In the genomic region with DNA sequence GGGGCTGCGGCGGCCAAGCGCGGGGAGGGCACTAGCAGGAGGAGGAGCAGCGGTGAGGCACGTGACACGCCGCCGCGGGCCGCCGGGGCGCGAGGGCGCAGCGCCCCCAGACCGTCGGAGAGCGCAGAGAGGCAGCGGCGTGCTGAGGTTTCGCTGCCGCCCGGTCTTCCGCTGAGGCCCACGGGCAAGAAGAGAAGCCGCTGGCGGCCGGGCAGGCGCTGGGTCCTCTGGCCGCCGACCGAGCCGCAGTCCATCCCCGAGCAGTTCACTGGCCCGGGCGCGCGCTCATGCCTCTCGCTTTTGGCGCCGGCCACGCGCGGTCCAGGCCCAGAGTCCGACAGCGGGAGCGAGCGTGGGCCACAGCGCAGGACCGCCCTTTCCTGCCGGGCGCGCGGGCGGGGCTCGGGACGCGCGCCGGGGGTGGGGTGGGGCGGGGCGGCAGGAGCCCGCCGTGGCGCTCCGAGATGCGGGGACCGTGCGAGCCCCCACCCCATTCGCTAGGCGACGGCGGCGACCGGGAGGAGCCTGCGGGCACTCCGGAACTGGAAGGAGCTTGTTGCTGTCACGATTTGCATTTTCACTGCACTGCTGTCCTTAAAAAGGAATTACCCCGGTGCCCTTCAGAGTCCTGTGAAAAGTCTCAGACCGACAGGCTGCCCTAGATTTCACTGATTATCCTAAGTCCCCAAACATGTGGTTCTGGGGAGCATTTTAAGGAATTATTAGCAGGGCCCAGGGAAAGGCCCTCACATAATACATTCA, we compare ENCODE assay signal across 1 cellular context.
TF ChIP-seq lines count a peak whose summit lies in the region.

A gene with protein sequence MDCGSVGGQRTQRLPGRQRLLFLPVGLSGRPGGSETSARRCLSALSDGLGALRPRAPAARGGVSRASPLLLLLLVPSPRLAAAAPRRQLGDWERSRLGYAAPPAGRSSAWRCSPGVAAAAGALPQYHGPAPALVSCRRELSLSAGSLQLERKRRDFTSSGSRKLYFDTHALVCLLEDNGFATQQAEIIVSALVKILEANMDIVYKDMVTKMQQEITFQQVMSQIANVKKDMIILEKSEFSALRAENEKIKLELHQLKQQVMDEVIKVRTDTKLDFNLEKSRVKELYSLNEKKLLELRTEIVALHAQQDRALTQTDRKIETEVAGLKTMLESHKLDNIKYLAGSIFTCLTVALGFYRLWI (minus strand): TSS at position 382 of the 762 bp plus-strand sequence. CDS start 128 bp downstream, at position 254.

TF ChIP-seq in GM12878, 131 proteins besides CTCF, POLR2A, EP300 and RAD21 (continued from another document and continues in another):
- TF ChIP-seq, protein P1, sequence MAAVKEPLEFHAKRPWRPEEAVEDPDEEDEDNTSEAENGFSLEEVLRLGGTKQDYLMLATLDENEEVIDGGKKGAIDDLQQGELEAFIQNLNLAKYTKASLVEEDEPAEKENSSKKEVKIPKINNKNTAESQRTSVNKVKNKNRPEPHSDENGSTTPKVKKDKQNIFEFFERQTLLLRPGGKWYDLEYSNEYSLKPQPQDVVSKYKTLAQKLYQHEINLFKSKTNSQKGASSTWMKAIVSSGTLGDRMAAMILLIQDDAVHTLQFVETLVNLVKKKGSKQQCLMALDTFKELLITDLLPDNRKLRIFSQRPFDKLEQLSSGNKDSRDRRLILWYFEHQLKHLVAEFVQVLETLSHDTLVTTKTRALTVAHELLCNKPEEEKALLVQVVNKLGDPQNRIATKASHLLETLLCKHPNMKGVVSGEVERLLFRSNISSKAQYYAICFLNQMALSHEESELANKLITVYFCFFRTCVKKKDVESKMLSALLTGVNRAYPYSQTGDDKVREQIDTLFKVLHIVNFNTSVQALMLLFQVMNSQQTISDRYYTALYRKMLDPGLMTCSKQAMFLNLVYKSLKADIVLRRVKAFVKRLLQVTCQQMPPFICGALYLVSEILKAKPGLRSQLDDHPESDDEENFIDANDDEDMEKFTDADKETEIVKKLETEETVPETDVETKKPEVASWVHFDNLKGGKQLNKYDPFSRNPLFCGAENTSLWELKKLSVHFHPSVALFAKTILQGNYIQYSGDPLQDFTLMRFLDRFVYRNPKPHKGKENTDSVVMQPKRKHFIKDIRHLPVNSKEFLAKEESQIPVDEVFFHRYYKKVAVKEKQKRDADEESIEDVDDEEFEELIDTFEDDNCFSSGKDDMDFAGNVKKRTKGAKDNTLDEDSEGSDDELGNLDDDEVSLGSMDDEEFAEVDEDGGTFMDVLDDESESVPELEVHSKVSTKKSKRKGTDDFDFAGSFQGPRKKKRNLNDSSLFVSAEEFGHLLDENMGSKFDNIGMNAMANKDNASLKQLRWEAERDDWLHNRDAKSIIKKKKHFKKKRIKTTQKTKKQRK (IDR thresholded peaks at IDR 0.05; ENCODE audit: low read depth, low read length) = no peak
- TF ChIP-seq ZSCAN29 (IDR thresholded peaks at IDR 0.05) (peak; percentile 62; the same call in 1 of the 2 replicates), GABPA (IDR thresholded peaks at IDR 0.05; ENCODE audit: low read depth) (no peak), ZNF384 (IDR thresholded peaks at IDR 0.05; ENCODE audit: borderline replicate concordance, low read depth, low read length) (no peak), KAT2A (conservative IDR thresholded peaks at IDR 0.05; ENCODE audit: control insufficient read depth, low read depth, low read length) (no peak), ATF7 (IDR thresholded peaks at IDR 0.05; ENCODE audit: low read depth) (no peak), JUND (IDR thresholded peaks at IDR 0.05; ENCODE audit: low read depth, low read length) (no peak), SUPT20H (IDR thresholded peaks at IDR 0.05; ENCODE audit: borderline replicate concordance, control insufficient read depth, low read depth, low read length) (no peak), RBBP5 (conservative IDR thresholded peaks at IDR 0.05) (no peak), IRF4 (IDR thresholded peaks at IDR 0.05; ENCODE audit: low read depth, low read length) (no peak), NFXL1 (IDR thresholded peaks at IDR 0.05; ENCODE audit: borderline replicate concordance) (no peak), TBL1XR1 (IDR thresholded peaks at IDR 0.05; ENCODE audit: low read depth, low read length) (0 out of 2 replicates have a peak, but pooled peaks have one; percentile 18), WRNIP1 (IDR thresholded peaks at IDR 0.05; ENCODE audit: borderline replicate concordance, low read depth, low read length) (no peak), ZNF622 (IDR thresholded peaks at IDR 0.05) (no peak), ZNF207 (IDR thresholded peaks at IDR 0.05; ENCODE audit: borderline replicate concordance) (peak; percentile 75), MXI1 (IDR thresholded peaks at IDR 0.05; ENCODE audit: low read depth, low read length) (peak; percentile 48; the same call in 1 of the 2 replicates), NR2C1 (IDR thresholded peaks at IDR 0.05) (0 out of 2 replicates have a peak, but pooled peaks have one; percentile 6), SUZ12 (IDR thresholded peaks at IDR 0.05; ENCODE audit: unreplicated experiment) (no peak), DPF2 (IDR thresholded peaks at IDR 0.05) (peak; percentile 94), SMARCA5 (IDR thresholded peaks at IDR 0.05) (peak; percentile 87), BHLHE40 (IDR thresholded peaks at IDR 0.05; ENCODE audit: borderline replicate concordance in 1 of 2, low read depth in 2 of 2, low read length in 1 of 2) (peak; percentile 89 to 98), TARDBP (IDR thresholded peaks at IDR 0.05; ENCODE audit: borderline replicate concordance) (no peak), HCFC1 (IDR thresholded peaks at IDR 0.05; ENCODE audit: low read length) (no peak), PML (IDR thresholded peaks at IDR 0.05; ENCODE audit: low read length) (peak; percentile 85), JUNB (IDR thresholded peaks at IDR 0.05) (no peak), SRF (IDR thresholded peaks at IDR 0.05; ENCODE audit: low read depth in 2 of 2, low read length in 2 of 2) (peak; percentile 59 to 95), MTA3 (IDR thresholded peaks at IDR 0.05; ENCODE audit: borderline replicate concordance, low read length) (no peak)
- TF ChIP-seq, protein P2, sequence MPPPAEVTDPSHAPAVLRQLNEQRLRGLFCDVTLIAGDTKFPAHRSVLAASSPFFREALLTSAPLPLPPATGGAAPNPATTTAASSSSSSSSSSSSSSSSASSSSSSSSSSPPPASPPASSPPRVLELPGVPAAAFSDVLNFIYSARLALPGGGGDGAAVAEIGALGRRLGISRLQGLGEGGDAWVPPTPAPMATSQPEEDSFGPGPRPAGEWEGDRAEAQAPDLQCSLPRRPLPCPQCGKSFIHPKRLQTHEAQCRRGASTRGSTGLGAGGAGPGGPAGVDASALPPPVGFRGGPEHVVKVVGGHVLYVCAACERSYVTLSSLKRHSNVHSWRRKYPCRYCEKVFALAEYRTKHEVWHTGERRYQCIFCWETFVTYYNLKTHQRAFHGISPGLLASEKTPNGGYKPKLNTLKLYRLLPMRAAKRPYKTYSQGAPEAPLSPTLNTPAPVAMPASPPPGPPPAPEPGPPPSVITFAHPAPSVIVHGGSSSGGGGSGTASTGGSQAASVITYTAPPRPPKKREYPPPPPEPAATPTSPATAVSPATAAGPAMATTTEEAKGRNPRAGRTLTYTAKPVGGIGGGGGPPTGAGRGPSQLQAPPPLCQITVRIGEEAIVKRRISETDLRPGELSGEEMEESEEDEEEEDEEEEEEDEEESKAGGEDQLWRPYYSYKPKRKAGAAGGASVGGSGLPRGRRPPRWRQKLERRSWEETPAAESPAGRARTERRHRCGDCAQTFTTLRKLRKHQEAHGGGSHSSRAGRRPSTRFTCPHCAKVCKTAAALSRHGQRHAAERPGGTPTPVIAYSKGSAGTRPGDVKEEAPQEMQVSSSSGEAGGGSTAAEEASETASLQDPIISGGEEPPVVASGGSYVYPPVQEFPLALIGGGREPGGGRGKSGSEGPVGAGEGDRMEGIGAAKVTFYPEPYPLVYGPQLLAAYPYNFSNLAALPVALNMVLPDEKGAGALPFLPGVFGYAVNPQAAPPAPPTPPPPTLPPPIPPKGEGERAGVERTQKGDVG (CRISPR knock-in tag; IDR thresholded peaks at IDR 0.05) = no peak
- TF ChIP-seq, protein P3, sequence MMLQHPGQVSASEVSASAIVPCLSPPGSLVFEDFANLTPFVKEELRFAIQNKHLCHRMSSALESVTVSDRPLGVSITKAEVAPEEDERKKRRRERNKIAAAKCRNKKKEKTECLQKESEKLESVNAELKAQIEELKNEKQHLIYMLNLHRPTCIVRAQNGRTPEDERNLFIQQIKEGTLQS (IDR thresholded peaks at IDR 0.05; ENCODE audit: borderline replicate concordance, extremely low read depth, low read depth, low read length) = 0 out of 2 replicates have a peak, but pooled peaks have one; percentile 44
- TF ChIP-seq, protein P4, sequence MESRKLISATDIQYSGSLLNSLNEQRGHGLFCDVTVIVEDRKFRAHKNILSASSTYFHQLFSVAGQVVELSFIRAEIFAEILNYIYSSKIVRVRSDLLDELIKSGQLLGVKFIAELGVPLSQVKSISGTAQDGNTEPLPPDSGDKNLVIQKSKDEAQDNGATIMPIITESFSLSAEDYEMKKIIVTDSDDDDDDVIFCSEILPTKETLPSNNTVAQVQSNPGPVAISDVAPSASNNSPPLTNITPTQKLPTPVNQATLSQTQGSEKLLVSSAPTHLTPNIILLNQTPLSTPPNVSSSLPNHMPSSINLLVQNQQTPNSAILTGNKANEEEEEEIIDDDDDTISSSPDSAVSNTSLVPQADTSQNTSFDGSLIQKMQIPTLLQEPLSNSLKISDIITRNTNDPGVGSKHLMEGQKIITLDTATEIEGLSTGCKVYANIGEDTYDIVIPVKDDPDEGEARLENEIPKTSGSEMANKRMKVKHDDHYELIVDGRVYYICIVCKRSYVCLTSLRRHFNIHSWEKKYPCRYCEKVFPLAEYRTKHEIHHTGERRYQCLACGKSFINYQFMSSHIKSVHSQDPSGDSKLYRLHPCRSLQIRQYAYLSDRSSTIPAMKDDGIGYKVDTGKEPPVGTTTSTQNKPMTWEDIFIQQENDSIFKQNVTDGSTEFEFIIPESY (IDR thresholded peaks at IDR 0.05) = no peak
- TF ChIP-seq, protein P5, sequence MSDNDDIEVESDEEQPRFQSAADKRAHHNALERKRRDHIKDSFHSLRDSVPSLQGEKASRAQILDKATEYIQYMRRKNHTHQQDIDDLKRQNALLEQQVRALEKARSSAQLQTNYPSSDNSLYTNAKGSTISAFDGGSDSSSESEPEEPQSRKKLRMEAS (IDR thresholded peaks at IDR 0.05; ENCODE audit: low read depth, low read length) = peak; percentile 86
- TF ChIP-seq, protein P6, sequence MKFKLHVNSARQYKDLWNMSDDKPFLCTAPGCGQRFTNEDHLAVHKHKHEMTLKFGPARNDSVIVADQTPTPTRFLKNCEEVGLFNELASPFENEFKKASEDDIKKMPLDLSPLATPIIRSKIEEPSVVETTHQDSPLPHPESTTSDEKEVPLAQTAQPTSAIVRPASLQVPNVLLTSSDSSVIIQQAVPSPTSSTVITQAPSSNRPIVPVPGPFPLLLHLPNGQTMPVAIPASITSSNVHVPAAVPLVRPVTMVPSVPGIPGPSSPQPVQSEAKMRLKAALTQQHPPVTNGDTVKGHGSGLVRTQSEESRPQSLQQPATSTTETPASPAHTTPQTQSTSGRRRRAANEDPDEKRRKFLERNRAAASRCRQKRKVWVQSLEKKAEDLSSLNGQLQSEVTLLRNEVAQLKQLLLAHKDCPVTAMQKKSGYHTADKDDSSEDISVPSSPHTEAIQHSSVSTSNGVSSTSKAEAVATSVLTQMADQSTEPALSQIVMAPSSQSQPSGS (IDR thresholded peaks at IDR 0.05; ENCODE audit: low read length) = no peak
- TF ChIP-seq, protein P7, sequence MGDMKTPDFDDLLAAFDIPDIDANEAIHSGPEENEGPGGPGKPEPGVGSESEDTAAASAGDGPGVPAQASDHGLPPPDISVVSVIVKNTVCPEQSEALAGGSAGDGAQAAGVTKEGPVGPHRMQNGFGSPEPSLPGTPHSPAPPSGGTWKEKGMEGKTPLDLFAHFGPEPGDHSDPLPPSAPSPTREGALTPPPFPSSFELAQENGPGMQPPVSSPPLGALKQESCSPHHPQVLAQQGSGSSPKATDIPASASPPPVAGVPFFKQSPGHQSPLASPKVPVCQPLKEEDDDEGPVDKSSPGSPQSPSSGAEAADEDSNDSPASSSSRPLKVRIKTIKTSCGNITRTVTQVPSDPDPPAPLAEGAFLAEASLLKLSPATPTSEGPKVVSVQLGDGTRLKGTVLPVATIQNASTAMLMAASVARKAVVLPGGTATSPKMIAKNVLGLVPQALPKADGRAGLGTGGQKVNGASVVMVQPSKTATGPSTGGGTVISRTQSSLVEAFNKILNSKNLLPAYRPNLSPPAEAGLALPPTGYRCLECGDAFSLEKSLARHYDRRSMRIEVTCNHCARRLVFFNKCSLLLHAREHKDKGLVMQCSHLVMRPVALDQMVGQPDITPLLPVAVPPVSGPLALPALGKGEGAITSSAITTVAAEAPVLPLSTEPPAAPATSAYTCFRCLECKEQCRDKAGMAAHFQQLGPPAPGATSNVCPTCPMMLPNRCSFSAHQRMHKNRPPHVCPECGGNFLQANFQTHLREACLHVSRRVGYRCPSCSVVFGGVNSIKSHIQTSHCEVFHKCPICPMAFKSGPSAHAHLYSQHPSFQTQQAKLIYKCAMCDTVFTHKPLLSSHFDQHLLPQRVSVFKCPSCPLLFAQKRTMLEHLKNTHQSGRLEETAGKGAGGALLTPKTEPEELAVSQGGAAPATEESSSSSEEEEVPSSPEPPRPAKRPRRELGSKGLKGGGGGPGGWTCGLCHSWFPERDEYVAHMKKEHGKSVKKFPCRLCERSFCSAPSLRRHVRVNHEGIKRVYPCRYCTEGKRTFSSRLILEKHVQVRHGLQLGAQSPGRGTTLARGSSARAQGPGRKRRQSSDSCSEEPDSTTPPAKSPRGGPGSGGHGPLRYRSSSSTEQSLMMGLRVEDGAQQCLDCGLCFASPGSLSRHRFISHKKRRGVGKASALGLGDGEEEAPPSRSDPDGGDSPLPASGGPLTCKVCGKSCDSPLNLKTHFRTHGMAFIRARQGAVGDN (IDR thresholded peaks at IDR 0.05) = peak; percentile 91
- TF ChIP-seq, protein P8, sequence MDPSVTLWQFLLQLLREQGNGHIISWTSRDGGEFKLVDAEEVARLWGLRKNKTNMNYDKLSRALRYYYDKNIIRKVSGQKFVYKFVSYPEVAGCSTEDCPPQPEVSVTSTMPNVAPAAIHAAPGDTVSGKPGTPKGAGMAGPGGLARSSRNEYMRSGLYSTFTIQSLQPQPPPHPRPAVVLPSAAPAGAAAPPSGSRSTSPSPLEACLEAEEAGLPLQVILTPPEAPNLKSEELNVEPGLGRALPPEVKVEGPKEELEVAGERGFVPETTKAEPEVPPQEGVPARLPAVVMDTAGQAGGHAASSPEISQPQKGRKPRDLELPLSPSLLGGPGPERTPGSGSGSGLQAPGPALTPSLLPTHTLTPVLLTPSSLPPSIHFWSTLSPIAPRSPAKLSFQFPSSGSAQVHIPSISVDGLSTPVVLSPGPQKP (IDR thresholded peaks at IDR 0.05; ENCODE audit: low read depth, low read length) = peak; percentile 17; the same call in 1 of the 2 replicates
- TF ChIP-seq, protein P9, sequence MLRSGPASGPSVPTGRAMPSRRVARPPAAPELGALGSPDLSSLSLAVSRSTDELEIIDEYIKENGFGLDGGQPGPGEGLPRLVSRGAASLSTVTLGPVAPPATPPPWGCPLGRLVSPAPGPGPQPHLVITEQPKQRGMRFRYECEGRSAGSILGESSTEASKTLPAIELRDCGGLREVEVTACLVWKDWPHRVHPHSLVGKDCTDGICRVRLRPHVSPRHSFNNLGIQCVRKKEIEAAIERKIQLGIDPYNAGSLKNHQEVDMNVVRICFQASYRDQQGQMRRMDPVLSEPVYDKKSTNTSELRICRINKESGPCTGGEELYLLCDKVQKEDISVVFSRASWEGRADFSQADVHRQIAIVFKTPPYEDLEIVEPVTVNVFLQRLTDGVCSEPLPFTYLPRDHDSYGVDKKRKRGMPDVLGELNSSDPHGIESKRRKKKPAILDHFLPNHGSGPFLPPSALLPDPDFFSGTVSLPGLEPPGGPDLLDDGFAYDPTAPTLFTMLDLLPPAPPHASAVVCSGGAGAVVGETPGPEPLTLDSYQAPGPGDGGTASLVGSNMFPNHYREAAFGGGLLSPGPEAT (IDR thresholded peaks at IDR 0.05; ENCODE audit: low read depth) = no peak
